In the genomic region with DNA sequence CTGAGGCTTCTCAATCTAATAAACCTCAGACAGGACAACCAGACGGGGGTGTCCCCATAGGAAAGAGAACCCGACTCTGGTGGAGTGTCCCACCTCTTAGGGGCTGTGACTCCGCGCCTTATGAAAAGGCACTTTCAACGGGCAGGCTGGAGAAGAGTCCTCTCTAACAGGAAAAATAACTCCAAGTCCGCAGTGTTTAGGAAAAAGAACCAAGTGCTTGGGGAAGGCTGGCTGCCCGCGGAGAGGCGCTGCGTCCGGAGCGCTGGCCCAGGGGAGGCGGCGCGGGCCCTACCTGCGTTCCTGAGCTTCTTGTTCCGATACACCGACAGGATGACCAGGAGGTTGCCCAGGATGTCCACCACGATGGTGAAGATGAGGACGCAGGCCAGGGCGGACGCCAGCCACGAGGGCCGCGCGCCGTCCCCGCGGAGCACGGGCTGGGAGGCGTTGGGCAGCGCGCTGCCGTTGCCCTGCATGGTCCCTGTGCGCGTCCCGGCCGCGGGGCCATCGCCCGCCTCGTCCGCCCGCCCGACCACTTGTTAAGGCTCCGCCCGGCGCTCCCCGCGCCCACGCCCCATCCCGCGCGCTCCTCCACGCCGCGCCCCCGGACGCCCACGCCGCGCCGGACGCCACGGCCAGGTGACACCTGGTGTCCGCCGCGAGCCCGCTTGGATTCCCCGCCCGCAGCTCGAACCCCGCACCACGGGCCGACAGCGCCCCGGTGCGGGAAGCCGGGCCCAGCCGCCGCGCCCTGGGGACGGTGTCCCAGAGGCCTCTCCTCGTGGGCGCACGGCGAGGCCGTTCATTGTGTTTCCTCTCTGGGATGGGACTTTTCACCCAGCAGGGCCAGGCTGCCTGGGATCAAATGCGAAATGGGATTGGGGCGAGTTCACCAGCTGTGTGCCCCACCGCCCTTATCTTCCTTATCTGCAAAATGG, we compare ENCODE assay signal across 11 cellular contexts. TPM values are rescaled to one million over a fixed set of nuclear protein-coding genes. Genes with fewer than 3 reads are reported as not detected.
DNase-seq lines count a peak whose midpoint lies in the region; TF ChIP-seq lines count a peak whose summit lies in the region.
"Had no signal": no experiment of that assay in that cellular context is flagged by ENCODE, and none has a peak within 500 bp of the region (broad histone marks: within the 10 kb centered on the region; RNA-seq: fewer than 3 reads in every experiment).

Gene MTNR1A (minus strand): TSS at position 678 of the 938 bp plus-strand sequence. CDS start 202 bp downstream, at position 476.

- H2AFZ ChIP-seq in ACC112 (ENCODE audit: low read length, unreplicated experiment): peak within 1 kb of the TSS; percentile 32

- no peaks in the 10 kb centered on the region for H3K79me2 ChIP-seq in ACC112 (ENCODE audit: control insufficient read depth, insufficient read depth, low read length, unreplicated experiment)

- no peaks in the 10 kb centered on the region for H3K36me3 Mint-ChIP-seq in mesothelial cell of epicardium

- H3K4me1 ChIP-seq in ACC112 (ENCODE audit: control insufficient read depth, insufficient read depth, low read length, unreplicated experiment): peaks cover 15% of the 10 kb centered on the region
- H3K4me1 ChIP-seq in HUES64 (ENCODE audit: insufficient read depth, low read length): no peaks in the 10 kb centered on the region

- no peak for DNase-seq in coronary artery (ENCODE audit: low spot score)
- peak in 1 of 2 experiments; percentile 46 for DNase-seq in mesothelial cell of epicardium (ENCODE audit: low spot score in 2 of 2, unreplicated experiment in 2 of 2)
- no peak for DNase-seq in hepatic stellate cell (ENCODE audit: low spot score)
- no peak for DNase-seq in central memory CD4-positive, alpha-beta T cell
- no peak for DNase-seq in dermis blood vessel endothelial cell
- DNase-seq in NCI-H1694 treated with DMSO at 0.1 percent for 48 hours (lab: John Stamatoyannopoulos, UW): no peak
- DNase-seq: activated B cell treated with CpG ODN at 0.5 μM for 24 hours; DND-41; effector memory CD4-positive, alpha-beta T cell had no signal

- peak within 1 kb of the TSS; percentile 66 for H3K4me3 ChIP-seq in ACC112 (ENCODE audit: low read depth, low read length)
- peak within 1 kb of the TSS; percentile 73 for H3K4me3 ChIP-seq in HUES64 (ENCODE audit: low read length)
- H3K4me3 ChIP-seq in coronary artery: peak within 1 kb of the TSS; percentile 63

- H3K4me1 Mint-ChIP-seq in mesothelial cell of epicardium: peaks cover 11% of the 10 kb centered on the region
- H3K4me1 Mint-ChIP-seq: activated B cell treated with CpG ODN at 0.5 μM for 24 hours had no signal

- H3K9me3 ChIP-seq in HUES64 (ENCODE audit: insufficient read depth, low read depth, low read length): no peaks in the 10 kb centered on the region

- H3K36me3 ChIP-seq in ACC112 (ENCODE audit: insufficient read depth, low read length) (no peaks in the 10 kb centered on the region), HUES64 (ENCODE audit: insufficient read depth, low read length) (no peaks in the 10 kb centered on the region)

- no peak within 1 kb of the TSS for H3K27ac Mint-ChIP-seq in mesothelial cell of epicardium
- H3K27ac Mint-ChIP-seq: activated B cell treated with CpG ODN at 0.5 μM for 24 hours had no signal

- H3K27ac ChIP-seq in ACC112 (ENCODE audit: low read depth, low read length) (no peak within 1 kb of the TSS), HUES64 (ENCODE audit: low read depth, low read length) (no peak within 1 kb of the TSS), coronary artery (no peak within 1 kb of the TSS)

- H3K27me3 Mint-ChIP-seq in mesothelial cell of epicardium (ENCODE audit: low read depth): peaks cover 58% of the 10 kb centered on the region

- peak within 1 kb of the TSS; percentile 61; the same call in 1 of the 2 replicates for H3K9ac ChIP-seq in HUES64 (ENCODE audit: low read depth, low read length)

- H3K9me3 Mint-ChIP-seq in mesothelial cell of epicardium: peaks cover 4% of the 10 kb centered on the region
- H3K9me3 Mint-ChIP-seq: activated B cell treated with CpG ODN at 0.5 μM for 24 hours had no signal

- WGBS in HUES64: 2% methylated on average over 91 of the region's 91 CpGs

- no peak for TF ChIP-seq CTCF in coronary artery (IDR thresholded peaks at IDR 0.05)
- no peak for TF ChIP-seq CTCF in mesothelial cell of epicardium (IDR thresholded peaks at IDR 0.05; ENCODE audit: unreplicated experiment)

- H3K27me3 ChIP-seq in ACC112 (ENCODE audit: insufficient read depth, low read length) (peaks cover 80% of the 10 kb centered on the region), HUES64 (ENCODE audit: insufficient read depth, low read length) (peaks cover 25% of the 10 kb centered on the region)

- peak within 1 kb of the TSS; percentile 71 for H3K4me3 Mint-ChIP-seq in mesothelial cell of epicardium
- H3K4me3 Mint-ChIP-seq: activated B cell treated with CpG ODN at 0.5 μM for 24 hours had no signal

RNA-seq across cellular contexts. Expression of gene MTNR1A, which starts in this region (rescaled TPM):
- polyA plus RNA-seq in HUES64 (2013, experiment 1 of 2): 0.60 TPM
- 0.44 TPM for polyA plus RNA-seq in HUES64 (2013, experiment 2 of 2)
- total RNA-seq in mesothelial cell of epicardium (0.40 to 0.80 TPM (median 0.75 TPM) in 3 replicates), dermis blood vessel endothelial cell (not detected in 2 replicates)
- total RNA-seq: activated B cell treated with CpG ODN at 0.5 μM for 24 hours had no signal
